ENCODE assay signal across 8 cellular contexts in the genomic region with DNA sequence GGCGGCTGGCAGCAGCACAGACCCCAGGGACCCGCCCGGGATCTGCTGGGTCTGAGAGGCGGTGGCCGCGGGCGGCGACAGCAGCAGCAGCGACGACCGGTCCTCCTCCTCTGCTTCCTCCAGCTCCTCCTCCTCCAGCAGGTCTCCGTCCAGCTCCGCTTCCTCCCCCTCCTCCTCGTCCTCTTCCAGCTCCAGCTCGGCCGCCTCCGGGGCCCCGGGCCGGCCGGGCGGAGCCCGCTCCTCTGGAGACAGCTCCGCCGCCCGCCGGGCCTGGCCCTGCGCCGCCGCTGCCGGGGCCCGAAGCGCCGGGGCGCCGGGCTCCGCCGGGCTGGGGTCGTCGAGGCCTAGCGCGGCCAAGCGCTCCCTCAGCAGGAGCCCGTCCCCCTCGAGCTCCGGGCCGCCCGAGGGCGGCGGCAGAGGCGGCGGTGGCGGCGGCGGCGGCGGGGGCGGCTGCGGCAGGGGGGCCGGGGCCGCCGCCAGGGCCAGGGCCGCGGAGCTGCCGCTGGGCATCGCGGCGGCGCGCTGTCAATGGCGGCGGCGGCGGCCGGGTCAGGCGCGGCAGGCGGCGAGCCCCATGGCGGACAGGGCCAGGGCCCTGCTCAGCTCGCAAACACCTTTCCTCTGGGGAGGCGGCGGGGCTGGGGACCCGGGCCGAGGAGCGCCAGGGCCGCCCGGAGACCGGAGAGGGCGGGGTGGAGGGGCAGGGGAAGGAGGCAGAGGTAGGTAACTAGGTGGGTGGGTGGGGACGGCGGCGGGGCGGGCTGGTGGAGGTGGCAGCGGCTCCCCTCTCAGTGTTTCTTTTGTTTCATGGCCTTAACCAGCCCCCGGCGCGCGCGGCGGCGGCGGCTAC. TPM values are rescaled to one million over a fixed set of nuclear protein-coding genes. Genes with fewer than 3 reads are reported as not detected.
A peak's percentile ranks its signal among the peaks of the same experiment; 100 is the strongest.
DNase-seq lines count a peak whose midpoint lies in the region; ATAC-seq, FAIRE-seq and TF ChIP-seq lines count a peak whose summit lies in the region.

No MANE protein-coding gene starts in this region.

- in situ Hi-C loops in T47D (cut with HindIII; ENCODE audit: low pct_unique_long_range_greater_than_20kb, low sequenced_read_pairs), result no loop called here

- H3K4me3 ChIP-seq in iPS-18c (ENCODE audit: insufficient read depth, low read depth, low read length) (peak overlapping the region; percentile 70), small intestine (ENCODE audit: low read depth in 1 of 2, low read length in 2 of 2) (peak overlapping the region; percentile 94 to 96)

- H3K27ac ChIP-seq in small intestine (ENCODE audit: low read depth in 1 of 2, low read length in 1 of 2), result peak overlapping the region; percentile 93 to 97

- 0 to 1% (median 0%) methylated on average over 41 to 102 of the region's 102 CpGs for WGBS in small intestine, 3 donors

- peaks cover 31% of the 10 kb centered on the region for H3K4me1 Mint-ChIP-seq in CD14-positive monocyte

- H3K4me3 Mint-ChIP-seq in CD14-positive monocyte, result peak overlapping the region; percentile 94 to 98

- intact Hi-C loops in CD14-positive monocyte (cut with micrococcal nuclease), result loop anchor here in 1 of 2 donors (10.0 kb wide), 1 partner anchor 232 kb away; a partner anchor contains a TSS

- H3K4me1 ChIP-seq in small intestine (ENCODE audit: control insufficient read depth in 2 of 2, insufficient read depth in 1 of 2, low read depth in 1 of 2, low read length in 1 of 2), result peaks cover 2 to 7% of the 10 kb centered on the region in 2 donors

- DNase-seq in CD14-positive monocyte (ENCODE audit: low spot score) (peak; percentile 55), SK-N-DZ (ENCODE audit: low spot score) (peak; percentile 22), T47D (ENCODE audit: low read depth in 1 of 2, low spot score in 1 of 2) (peak; percentile 52 to 62), small intestine (peak; percentile 62), middle frontal gyrus (ENCODE audit: extremely low spot score, low spot score) (no peak)

- H3K9me3 ChIP-seq in iPS-18c (ENCODE audit: control insufficient read depth, insufficient read depth, low read length) (no peaks in the 10 kb centered on the region), small intestine (ENCODE audit: control insufficient read depth, low read depth) (no peaks in the 10 kb centered on the region)

- no peaks in the 10 kb centered on the region for H3K36me3 ChIP-seq in small intestine (ENCODE audit: control insufficient read depth in 2 of 2, insufficient read depth in 2 of 2, low read length in 2 of 2)

- ATAC-seq in HG03442 (IDR thresholded peaks at IDR 0.05; ENCODE audit: unreplicated experiment), result peak; percentile 4

- peak; percentile 31 for TF ChIP-seq POLR2A in GM19099 (IDR thresholded peaks at IDR 0.05; ENCODE audit: extremely low read depth, insufficient read length, low read depth)

- FAIRE-seq in small intestine (lab: Jason Lieb, UNC), result no peak

- H3K27me3 ChIP-seq in small intestine (ENCODE audit: control insufficient read depth in 2 of 2, insufficient read depth in 2 of 2, low read length in 2 of 2), result no peaks in the 10 kb centered on the region

- peaks cover 0 to 6% of the 10 kb centered on the region in 2 donors for H3K36me3 Mint-ChIP-seq in CD14-positive monocyte

- H3K27me3 Mint-ChIP-seq in CD14-positive monocyte (ENCODE audit: low read depth in 3 of 3), result peaks cover 0 to 1% (median 0%) of the 10 kb centered on the region in 3 donors

- H3K27ac Mint-ChIP-seq in CD14-positive monocyte, result peak overlapping the region; percentile 86 to 99 (median 94)

- H3K9me3 Mint-ChIP-seq in CD14-positive monocyte, result peaks cover 0 to 3% (median 0%) of the 10 kb centered on the region in 7 donors

- TF ChIP-seq CTCF in CD14-positive monocyte (IDR thresholded peaks at IDR 0.05), result no peak

RNA-seq across cellular contexts. Expression of a gene that starts 0.4 kb away (rescaled TPM):
- polyA plus RNA-seq in CD14-positive monocyte (1 to 10 TPM; 2.3 to 5.2 TPM), small intestine (10 to 100 TPM in 1 of 3 donors, 1 to 10 TPM in 2; 8.9 to 18.5 (median 9.8) TPM)
- polyA plus RNA-seq in SK-N-DZ (2014; cell fraction: cytosol; rRNA removed), result 35.4 and 47.4 TPM in 2 replicates
- polyA plus RNA-seq in SK-N-DZ (2014; cell fraction: nucleus; rRNA removed), result 18.8 and 26.5 TPM in 2 replicates
